In genomic region chr3:23547905-23548304, GRCh38 we compare ENCODE assay signal across 20 cellular contexts.
"Had no signal": no experiment of that assay in that cellular context is flagged by ENCODE, and none has a peak within 500 bp of the region (broad histone marks: within the 10 kb centered on the region; RNA-seq: fewer than 3 reads in every experiment).

No MANE protein-coding gene starts in this region.

- H3K36me3 Mint-ChIP-seq: activated CD8-positive, alpha-beta memory T cell treated with anti-CD3 and anti-CD28 coated beads, Interleukin-2, amount 10 ng/mL, durations not matched to agents 7 days and 5 days had no signal

- H3K4me1 Mint-ChIP-seq: activated CD4-positive, alpha-beta T cell treated with anti-CD3 and anti-CD28 coated beads, Interleukin-2, amount 10 ng/mL, durations not matched to agents 24 days and 14 days; activated CD8-positive, alpha-beta memory T cell treated with anti-CD3 and anti-CD28 coated beads, Interleukin-2, amount 10 ng/mL, durations not matched to agents 7 days and 5 days; activated naive CD4-positive, alpha-beta T cell treated with anti-CD3 and anti-CD28 coated beads, Interleukin-2, amount 50 U/mL, for 24 hours; central memory CD8-positive, alpha-beta T cell; naive thymus-derived CD4-positive, alpha-beta T cell had no signal

- H3K4me3 ChIP-seq: coronary artery, lower lobe of right lung, neural progenitor cell, sigmoid colon, smooth muscle cell, upper lobe of right lung had no signal

- H3K27ac Mint-ChIP-seq: activated CD4-positive, alpha-beta T cell treated with anti-CD3 and anti-CD28 coated beads, Interleukin-2, amount 10 ng/mL, durations not matched to agents 24 days and 14 days; activated CD8-positive, alpha-beta memory T cell treated with anti-CD3 and anti-CD28 coated beads, Interleukin-2, amount 10 ng/mL, durations not matched to agents 7 days and 5 days; activated CD8-positive, alpha-beta T cell treated with anti-CD3 and anti-CD28 coated beads for 36 hours; activated naive CD4-positive, alpha-beta T cell treated with anti-CD3 and anti-CD28 coated beads, Interleukin-2, amount 50 U/mL, for 24 hours; naive thymus-derived CD4-positive, alpha-beta T cell; neural progenitor cell had no signal

- DNase-seq: activated CD4-positive, alpha-beta T cell treated with anti-CD3 and anti-CD28 coated beads, Interleukin-2, amount 10 ng/mL, durations not matched to agents 24 days and 14 days; activated CD8-positive, alpha-beta memory T cell treated with anti-CD3 and anti-CD28 coated beads, Interleukin-2, amount 10 ng/mL, durations not matched to agents 7 days and 5 days; activated CD8-positive, alpha-beta T cell treated with anti-CD3 and anti-CD28 coated beads for 36 hours; activated effector memory CD4-positive, alpha-beta T cell treated with anti-CD3 and anti-CD28 coated beads, Interleukin-2, amount 50 U/mL, for 16 hours; activated T-cell treated with anti-CD3 and anti-CD28 coated beads for 4 hours; aorta; brain microvascular endothelial cell; foreskin keratinocyte; lower lobe of right lung; naive thymus-derived CD4-positive, alpha-beta T cell; sigmoid colon; stimulated activated CD4-positive, alpha-beta T cell treated with anti-CD3 and anti-CD28 coated beads, Interleukin-4, amount 100 ng/mL, for 1 hour; stimulated activated naive CD8-positive, alpha-beta T cell treated with anti-CD3 and anti-CD28 coated beads, Interleukin-15, Interleukin-2, amounts not matched to agents 100 U/mL and 50 U/mL, for 24 hours; upper lobe of right lung had no signal

- H3K4me3 Mint-ChIP-seq: activated CD4-positive, alpha-beta T cell treated with anti-CD3 and anti-CD28 coated beads, Interleukin-2, amount 10 ng/mL, durations not matched to agents 24 days and 14 days; activated CD8-positive, alpha-beta memory T cell treated with anti-CD3 and anti-CD28 coated beads, Interleukin-2, amount 10 ng/mL, durations not matched to agents 7 days and 5 days; activated CD8-positive, alpha-beta T cell treated with anti-CD3 and anti-CD28 coated beads for 36 hours; activated naive CD4-positive, alpha-beta T cell treated with anti-CD3 and anti-CD28 coated beads, Interleukin-2, amount 50 U/mL, for 24 hours; central memory CD8-positive, alpha-beta T cell; naive thymus-derived CD4-positive, alpha-beta T cell; neural progenitor cell had no signal

- H3K9me3 Mint-ChIP-seq: activated CD4-positive, alpha-beta T cell treated with anti-CD3 and anti-CD28 coated beads, Interleukin-2, amount 10 ng/mL, durations not matched to agents 24 days and 14 days; activated CD8-positive, alpha-beta T cell treated with anti-CD3 and anti-CD28 coated beads for 36 hours; activated naive CD4-positive, alpha-beta T cell treated with anti-CD3 and anti-CD28 coated beads, Interleukin-2, amount 50 U/mL, for 24 hours; central memory CD8-positive, alpha-beta T cell; naive thymus-derived CD4-positive, alpha-beta T cell; neural progenitor cell had no signal

- H3K27me3 Mint-ChIP-seq: activated CD4-positive, alpha-beta T cell treated with anti-CD3 and anti-CD28 coated beads, Interleukin-2, amount 10 ng/mL, durations not matched to agents 24 days and 14 days; activated CD8-positive, alpha-beta memory T cell treated with anti-CD3 and anti-CD28 coated beads, Interleukin-2, amount 10 ng/mL, durations not matched to agents 7 days and 5 days; activated CD8-positive, alpha-beta T cell treated with anti-CD3 and anti-CD28 coated beads for 36 hours; activated naive CD4-positive, alpha-beta T cell treated with anti-CD3 and anti-CD28 coated beads, Interleukin-2, amount 50 U/mL, for 24 hours; naive thymus-derived CD4-positive, alpha-beta T cell had no signal

- ATAC-seq: activated CD8-positive, alpha-beta memory T cell treated with anti-CD3 and anti-CD28 coated beads, Interleukin-2, amount 10 ng/mL, durations not matched to agents 7 days and 5 days; activated CD8-positive, alpha-beta T cell treated with anti-CD3 and anti-CD28 coated beads for 36 hours; left lobe of liver; lower lobe of right lung; naive thymus-derived CD4-positive, alpha-beta T cell; stimulated activated naive CD8-positive, alpha-beta T cell treated with anti-CD3 and anti-CD28 coated beads, Interleukin-15, Interleukin-2, amounts not matched to agents 100 U/mL and 50 U/mL, for 24 hours; upper lobe of right lung had no signal
